Comparison of ENCODE assay signal across 9 cellular contexts in genomic region chr18:3525870-3526420, GRCh38.
DNase-seq lines count a peak whose midpoint lies in the region; ATAC-seq, FAIRE-seq and TF ChIP-seq lines count a peak whose summit lies in the region.
"Had no signal": no experiment of that assay in that cellular context is flagged by ENCODE, and none has a peak within 500 bp of the region (broad histone marks: within the 10 kb centered on the region; RNA-seq: fewer than 3 reads in every experiment).

No MANE protein-coding gene starts in this region.

- peaks cover 5% of the 10 kb centered on the region for H3K4me1 ChIP-seq in mesenchymal stem cell (ENCODE audit: control insufficient read depth, insufficient read depth, low read depth, low read length)

- peak overlapping the region; percentile 10 for H3K4me3 Mint-ChIP-seq in activated naive CD8-positive, alpha-beta T cell treated with anti-CD3 and anti-CD28 coated beads, Interleukin-2, amount 50 U/mL, for 24 hours

- H3K27me3 ChIP-seq in mesenchymal stem cell (ENCODE audit: control insufficient read depth in 1 of 2, insufficient read depth in 1 of 2, low read length in 2 of 2) = no peaks in the 10 kb centered on the region

- H4K91ac ChIP-seq in mesenchymal stem cell (ENCODE audit: low read length) = no peak overlapping the region

- H3K4ac ChIP-seq in mesenchymal stem cell (ENCODE audit: low read depth in 1 of 2, low read length in 2 of 2) = no peak overlapping the region

- peaks cover 5% of the 10 kb centered on the region for H3K9me3 ChIP-seq in mesenchymal stem cell (ENCODE audit: control insufficient read depth, low read length)
- H3K9me3 ChIP-seq: thoracic aorta had no signal

- H3K36me3 ChIP-seq in mesenchymal stem cell (ENCODE audit: control insufficient read depth in 1 of 2, insufficient read depth in 2 of 2, low read depth in 1 of 2, low read length in 2 of 2) = no peaks in the 10 kb centered on the region
- H3K36me3 ChIP-seq: thoracic aorta had no signal

- H3K18ac ChIP-seq in mesenchymal stem cell (ENCODE audit: low read depth in 1 of 2, low read length in 2 of 2) = no peak overlapping the region

- peak overlapping the region; percentile 53 for H3K27ac Mint-ChIP-seq in activated naive CD8-positive, alpha-beta T cell treated with anti-CD3 and anti-CD28 coated beads, Interleukin-2, amount 50 U/mL, for 24 hours

- no peak overlapping the region for H3K9ac ChIP-seq in mesenchymal stem cell (ENCODE audit: low read length)

- H2BK5ac ChIP-seq in mesenchymal stem cell (ENCODE audit: low read depth, low read length, poor library complexity, severe bottlenecking) = no peak overlapping the region

- no peak for FAIRE-seq in D721Med (lab: Jason Lieb, UNC)

- no peak overlapping the region for H2BK120ac ChIP-seq in mesenchymal stem cell (ENCODE audit: low read depth, low read length)

- no peak overlapping the region for H3K4me3 ChIP-seq in mesenchymal stem cell (ENCODE audit: insufficient read depth in 1 of 2, low read depth in 1 of 2, low read length in 2 of 2)
- H3K4me3 ChIP-seq: thoracic aorta had no signal

- no peak overlapping the region for H2AK5ac ChIP-seq in mesenchymal stem cell (ENCODE audit: low read length, severe bottlenecking)

- H2BK15ac ChIP-seq in mesenchymal stem cell (ENCODE audit: low read depth, poor library complexity, severe bottlenecking) = no peak overlapping the region

- peaks cover 1% of the 10 kb centered on the region for H3K36me3 Mint-ChIP-seq in activated naive CD8-positive, alpha-beta T cell treated with anti-CD3 and anti-CD28 coated beads, Interleukin-2, amount 50 U/mL, for 24 hours (ENCODE audit: low read depth)

- TF ChIP-seq CTCF in D721Med (IDR thresholded peaks at IDR 0.05; ENCODE audit: insufficient read depth, missing control alignments) = no peak

- peak; percentile 76 for ATAC-seq in GM18909 (IDR thresholded peaks at IDR 0.05; ENCODE audit: poor library complexity, unreplicated experiment)
- peak; percentile 76 for ATAC-seq in HG03175 (IDR thresholded peaks at IDR 0.05; ENCODE audit: unreplicated experiment)
- peak; percentile 85 for ATAC-seq in activated naive CD8-positive, alpha-beta T cell treated with anti-CD3 and anti-CD28 coated beads, Interleukin-2, amount 50 U/mL, for 24 hours

- no peak overlapping the region for H2AFZ ChIP-seq in mesenchymal stem cell (ENCODE audit: low read depth, low read length)

- peaks cover 5% of the 10 kb centered on the region for H3K9me3 Mint-ChIP-seq in activated naive CD8-positive, alpha-beta T cell treated with anti-CD3 and anti-CD28 coated beads, Interleukin-2, amount 50 U/mL, for 24 hours

- no peak overlapping the region for H3K23ac ChIP-seq in mesenchymal stem cell (ENCODE audit: low read length in 2 of 2)

- 94% methylated on average over 9 of the region's 10 CpGs for WGBS in mesenchymal stem cell

- peaks cover 18% of the 10 kb centered on the region for H3K4me1 Mint-ChIP-seq in activated naive CD8-positive, alpha-beta T cell treated with anti-CD3 and anti-CD28 coated beads, Interleukin-2, amount 50 U/mL, for 24 hours

- H3K27ac ChIP-seq in mesenchymal stem cell (ENCODE audit: low read length, poor library complexity, severe bottlenecking) = no peak overlapping the region
- H3K27ac ChIP-seq: thoracic aorta had no signal

- no peak overlapping the region for H2BK12ac ChIP-seq in mesenchymal stem cell (ENCODE audit: low read length in 2 of 2)

- no peak overlapping the region for H3K14ac ChIP-seq in mesenchymal stem cell (ENCODE audit: low read length in 2 of 2)

- no peak overlapping the region for H4K8ac ChIP-seq in mesenchymal stem cell (ENCODE audit: low read length)

- DNase-seq in C1 segment of cervical spinal cord (lab: John Stamatoyannopoulos, UW) (peak in 11 of 14 donors; percentile 11 to 82 (median 40)), SHP77 (lab: John Stamatoyannopoulos, UW) (peak; percentile 46 to 61), occipital lobe (lab: John Stamatoyannopoulos, UW) (peak; percentile 54), mesenchymal stem cell (no peak), D721Med (ENCODE audit: insufficient read length, low spot score) (no peak)
- peak; percentile 24 for DNase-seq in activated naive CD8-positive, alpha-beta T cell treated with anti-CD3 and anti-CD28 coated beads, Interleukin-2, amount 50 U/mL, for 24 hours

- H3K79me1 ChIP-seq in mesenchymal stem cell (replicated peaks; ENCODE audit: low read length, poor library complexity, severe bottlenecking) = no peaks in the 10 kb centered on the region

- H3K27me3 Mint-ChIP-seq in activated naive CD8-positive, alpha-beta T cell treated with anti-CD3 and anti-CD28 coated beads, Interleukin-2, amount 50 U/mL, for 24 hours = no peaks in the 10 kb centered on the region

- H3K4me2 ChIP-seq in mesenchymal stem cell (ENCODE audit: low read length, poor library complexity, severe bottlenecking) = no peak overlapping the region

Comparison
In these comparisons a context has a peak if more than half of its experiments do, and no peak if none do; other contexts are left out.
1. DNase-seq: peak in C1 segment of cervical spinal cord (11 of 14), SHP77 (2 of 2), activated naive CD8-positive, alpha-beta T cell treated with anti-CD3 and anti-CD28 coated beads, Interleukin-2, amount 50 U/mL, for 24 hours (single experiment) and occipital lobe (single experiment); none in mesenchymal stem cell (single experiment) and D721Med (single experiment).
2. Peak in every context shown above with its lines, with median percentiles within 50 percentile points of each other: ATAC-seq.